In the genomic region with DNA sequence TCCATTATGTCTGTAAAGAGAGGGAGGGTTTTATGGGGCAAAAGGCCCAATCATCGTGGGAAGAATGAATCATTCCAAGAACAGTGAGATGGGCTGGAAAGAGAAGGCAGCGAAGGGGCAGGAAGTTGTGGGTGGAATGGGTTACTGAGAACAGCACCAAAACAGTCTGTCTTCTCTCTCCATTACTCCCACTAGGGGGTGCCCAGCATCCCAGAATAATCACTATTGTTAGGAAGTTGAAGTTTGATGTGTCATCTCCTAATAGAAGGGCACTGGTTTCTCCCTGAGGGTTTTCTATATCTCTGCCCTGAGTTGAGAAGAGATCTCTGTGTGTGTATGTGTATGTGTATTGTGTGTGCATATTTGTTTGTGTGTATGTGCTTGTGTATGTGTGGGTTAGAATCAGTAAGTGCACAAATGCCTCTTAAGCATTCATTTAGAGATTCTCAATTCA, we compare ENCODE assay signal across 8 cellular contexts.
DNase-seq lines count a peak whose midpoint lies in the region; ATAC-seq, FAIRE-seq and TF ChIP-seq lines count a peak whose summit lies in the region.

No MANE protein-coding gene starts in this region.

- H3K4me3 Mint-ChIP-seq in HFFc6: peak overlapping the region; percentile 55
- H3K4me3 Mint-ChIP-seq in activated CD4-positive, alpha-beta T cell treated with anti-CD3 and anti-CD28 coated beads, Interleukin-2, amount 10 ng/mL, durations not matched to agents 7 days and 5 days: no peak overlapping the region

- peak; percentile 76 to 79 for TF ChIP-seq RAD21 in A549 (conservative IDR thresholded peaks at IDR 0.05 in 1 of 2, IDR thresholded peaks at IDR 0.05 in 1 of 2)

- POLR2A ChIA-PET in A549 (lab: Yijun Ruan, JAX): no interaction called here
- POLR2A ChIA-PET in activated CD4-positive, alpha-beta T cell treated with anti-CD3 and anti-CD28 coated beads, Interleukin-2, amount 10 ng/mL, durations not matched to agents 7 days and 5 days (lab: Charles Lee): no interaction called here

- no peaks in the 10 kb centered on the region for H3K36me3 Mint-ChIP-seq in HFFc6 (ENCODE audit: low read depth)
- no peaks in the 10 kb centered on the region for H3K36me3 Mint-ChIP-seq in activated CD4-positive, alpha-beta T cell treated with anti-CD3 and anti-CD28 coated beads, Interleukin-2, amount 10 ng/mL, durations not matched to agents 7 days and 5 days (ENCODE audit: low read depth)

- H2BK12ac ChIP-seq in neuronal stem cell (ENCODE audit: low read length): no peak overlapping the region

- H3K9ac ChIP-seq in neuronal stem cell (ENCODE audit: low read depth, low read length, poor library complexity): no peak overlapping the region

- H3K36me3 ChIP-seq in esophagus muscularis mucosa (no peaks in the 10 kb centered on the region), neuronal stem cell (replicated peaks in 1 of 2; ENCODE audit: control insufficient read depth in 2 of 2, insufficient read depth in 2 of 2, low read length in 2 of 2) (no peaks in the 10 kb centered on the region), tibial nerve (no peaks in the 10 kb centered on the region)

- H3K4me1 Mint-ChIP-seq in HFFc6 (ENCODE audit: low read depth): peaks cover 77% of the 10 kb centered on the region
- peaks cover 19% of the 10 kb centered on the region for H3K4me1 Mint-ChIP-seq in activated CD4-positive, alpha-beta T cell treated with anti-CD3 and anti-CD28 coated beads, Interleukin-2, amount 10 ng/mL, durations not matched to agents 7 days and 5 days

- H4K8ac ChIP-seq in neuronal stem cell (ENCODE audit: low read depth, low read length): no peak overlapping the region

- 20% methylated on average over 2 of the region's 2 CpGs for WGBS in A549 (ENCODE audit: missing lambda C conversion rate)
- 26% methylated on average over 2 of the region's 2 CpGs for WGBS in esophagus muscularis mucosa
- whole genome bisulfite sequencing in neuronal stem cell (ENCODE audit: extremely low coverage in 2 of 2, insufficient read length in 2 of 2, insufficient replicate concordance in 1 of 2), 2 donors: no CpG with 5 or more reads among the region's 2 CpGs
- 2% methylated on average over 2 of the region's 2 CpGs for WGBS in tibial nerve, 2 donors

- TF ChIP-seq CTCF in A549 (IDR thresholded peaks at IDR 0.05) (peak; percentile 64), GM10266 (IDR thresholded peaks at IDR 0.05; ENCODE audit: control insufficient read depth, insufficient read depth, low read depth, missing control alignments) (peak; percentile 54), HFFc6 (IDR thresholded peaks at IDR 0.05) (peak; percentile 90), esophagus muscularis mucosa (IDR thresholded peaks at IDR 0.05) (peak; percentile 42 to 61 (median 45)), tibial nerve (IDR thresholded peaks at IDR 0.05) (peak; percentile 26 to 63 (median 50))

- no peak for FAIRE-seq in A549 (lab: Jason Lieb, UNC)

- DNase-seq in A549 (ENCODE audit: low read depth in 1 of 2, low spot score in 1 of 2) (peak; percentile 74 to 76), GM10266 (ENCODE audit: extremely low spot score) (peak; percentile 52), HFFc6 (peak; percentile 97), MV-4-11 (lab: John Stamatoyannopoulos, UW) (peak; percentile 79), esophagus muscularis mucosa (ENCODE audit: extremely low spot score) (no peak), neuronal stem cell (ENCODE audit: low spot score) (no peak), tibial nerve (ENCODE audit: low spot score in 2 of 2) (peak in 1 of 2 donors; percentile 67)
- DNase-seq in activated CD4-positive, alpha-beta T cell treated with anti-CD3 and anti-CD28 coated beads, Interleukin-2, amount 10 ng/mL, durations not matched to agents 7 days and 5 days: peak; percentile 33

- no peak overlapping the region for H2AK5ac ChIP-seq in neuronal stem cell (ENCODE audit: low read depth, low read length)

- H3K4me1 ChIP-seq in A549 (peaks cover 44% of the 10 kb centered on the region), esophagus muscularis mucosa (peaks cover 62 to 91% (median 89%) of the 10 kb centered on the region in 4 donors), neuronal stem cell (ENCODE audit: control insufficient read depth in 2 of 2, insufficient read depth in 1 of 2, low read depth in 1 of 2, low read length in 2 of 2) (peaks cover 23 to 62% of the 10 kb centered on the region in 2 donors), tibial nerve (peaks cover 0 to 41% (median 28%) of the 10 kb centered on the region in 4 donors)

- TF ChIP-seq POLR2A in A549 (IDR thresholded peaks at IDR 0.05; ENCODE audit: low read length) (no peak), esophagus muscularis mucosa (IDR thresholded peaks at IDR 0.05; ENCODE audit: low read depth) (no peak), tibial nerve (IDR thresholded peaks at IDR 0.05) (no peak)

- H3K9me3 Mint-ChIP-seq in HFFc6: no peaks in the 10 kb centered on the region
- no peaks in the 10 kb centered on the region for H3K9me3 Mint-ChIP-seq in activated CD4-positive, alpha-beta T cell treated with anti-CD3 and anti-CD28 coated beads, Interleukin-2, amount 10 ng/mL, durations not matched to agents 7 days and 5 days

- peak overlapping the region; percentile 40 to 55; a peak in 5 of 6 replicates for H3K27ac ChIP-seq in A549
- H3K27ac ChIP-seq in esophagus muscularis mucosa (replicated peaks in 1 of 4): peak overlapping the region; percentile 70 to 74 (median 74)
- H3K27ac ChIP-seq in neuronal stem cell (replicated peaks; ENCODE audit: low read length): no peak overlapping the region
- H3K27ac ChIP-seq in tibial nerve: peak overlapping the region in 3 of 4 donors; percentile 47 to 82 (median 72)

- intact Hi-C loops in esophagus muscularis mucosa (cut with DNase I): loop anchor here (5.0 kb wide), 2 partner anchors 76 to 184 kb away; a partner anchor contains a TSS

- H2BK5ac ChIP-seq in neuronal stem cell (ENCODE audit: low read length): no peak overlapping the region

- peak; percentile 82 to 92 for ATAC-seq in A549

- H3K23ac ChIP-seq in neuronal stem cell (ENCODE audit: low read depth, low read length, poor library complexity): no peak overlapping the region

- no peaks in the 10 kb centered on the region for H3K79me1 ChIP-seq in neuronal stem cell (ENCODE audit: low read depth, low read length)

- H3K4me2 ChIP-seq in A549 (0 out of 3 replicates have a peak overlapping the region, but pooled peaks have one; percentile 1), neuronal stem cell (ENCODE audit: insufficient read depth, low read length, poor library complexity, severe bottlenecking) (no peak overlapping the region)

- peak overlapping the region; percentile 82 for H3K27ac Mint-ChIP-seq in HFFc6
- H3K27ac Mint-ChIP-seq in activated CD4-positive, alpha-beta T cell treated with anti-CD3 and anti-CD28 coated beads, Interleukin-2, amount 10 ng/mL, durations not matched to agents 7 days and 5 days: no peak overlapping the region

- no peak overlapping the region for H2BK15ac ChIP-seq in neuronal stem cell (ENCODE audit: low read length)

- no peaks in the 10 kb centered on the region for H3K27me3 ChIP-seq in esophagus muscularis mucosa
- H3K27me3 ChIP-seq in neuronal stem cell (ENCODE audit: control insufficient read depth in 3 of 3, insufficient read depth in 3 of 3, low read depth in 1 of 3, low read length in 3 of 3): no peaks in the 10 kb centered on the region
- H3K27me3 ChIP-seq in tibial nerve: no peaks in the 10 kb centered on the region

- H4K91ac ChIP-seq in neuronal stem cell (ENCODE audit: low read depth, low read length, poor library complexity): no peak overlapping the region

- H3K9me3 ChIP-seq in A549 (no peaks in the 10 kb centered on the region), esophagus muscularis mucosa (no peaks in the 10 kb centered on the region), neuronal stem cell (replicated peaks in 1 of 2; ENCODE audit: control insufficient read depth in 2 of 2, insufficient read depth in 1 of 2, low read depth in 1 of 2, low read length in 2 of 2) (peaks cover 0 to 2% of the 10 kb centered on the region in 2 donors), tibial nerve (no peaks in the 10 kb centered on the region)

- CTCF ChIA-PET in A549 (lab: Yijun Ruan, JAX): interaction anchor here (0.8 to 3.5 kb wide), 11 partner anchors 11 to 216 kb away, joined by 3 to 24 read pairs (median 5); no protein-coding TSS in a partner anchor
- CTCF ChIA-PET in activated CD4-positive, alpha-beta T cell treated with anti-CD3 and anti-CD28 coated beads, Interleukin-2, amount 10 ng/mL, durations not matched to agents 7 days and 5 days (lab: Charles Lee): interaction anchor here (1.3 kb wide), 1 partner anchor 19 kb away, joined by 3 read pairs; no protein-coding TSS in a partner anchor

- no peak overlapping the region for H3K18ac ChIP-seq in neuronal stem cell (ENCODE audit: low read length)

- no peak overlapping the region for H3K4ac ChIP-seq in neuronal stem cell (ENCODE audit: low read length)

- no peak overlapping the region for H2BK120ac ChIP-seq in neuronal stem cell (ENCODE audit: low read depth, low read length)

- no peaks in the 10 kb centered on the region for H3K27me3 Mint-ChIP-seq in HFFc6 (ENCODE audit: insufficient read depth)
- peaks cover 3% of the 10 kb centered on the region for H3K27me3 Mint-ChIP-seq in activated CD4-positive, alpha-beta T cell treated with anti-CD3 and anti-CD28 coated beads, Interleukin-2, amount 10 ng/mL, durations not matched to agents 7 days and 5 days

- H3K4me3 ChIP-seq in A549 (no peak overlapping the region), esophagus muscularis mucosa (no peak overlapping the region), neuronal stem cell (ENCODE audit: low read length in 2 of 2) (no peak overlapping the region), tibial nerve (no peak overlapping the region)

- peak overlapping the region; percentile 9 for H2AFZ ChIP-seq in neuronal stem cell (ENCODE audit: low read length)

- H3K14ac ChIP-seq in neuronal stem cell (ENCODE audit: low read length): no peak overlapping the region

- no peak for TF ChIP-seq EP300 in A549 (IDR thresholded peaks at IDR 0.05)
- TF ChIP-seq EP300 in esophagus muscularis mucosa (IDR thresholded peaks at IDR 0.05): no peak
- peak in 1 of 2 donors; percentile 38 for TF ChIP-seq EP300 in tibial nerve (IDR thresholded peaks at IDR 0.05)

TF ChIP-seq in A549, 52 proteins besides CTCF, POLR2A, EP300 and RAD21:
- TF ChIP-seq NPAS2 (CRISPR knock-in tag; IDR thresholded peaks at IDR 0.05; ENCODE audit: borderline replicate concordance) (no peak), JUN (IDR thresholded peaks at IDR 0.05) (no peak), SMC3 (IDR thresholded peaks at IDR 0.05) (peak; percentile 82), TFCP2L1 (CRISPR knock-in tag; IDR thresholded peaks at IDR 0.05) (no peak), FOSL2 (IDR thresholded peaks at IDR 0.05) (no peak), FOSL2 (CRISPR knock-in tag; IDR thresholded peaks at IDR 0.05) (peak; percentile 39; the same call in 1 of the 2 replicates), RCOR1 (IDR thresholded peaks at IDR 0.05; ENCODE audit: low read depth, low read length) (no peak)

Comparison
In these comparisons a context has a peak if more than half of its experiments do, and no peak if none do; other contexts are left out.
1. DNase-seq: peak in A549 (2 of 2), GM10266 (single experiment), HFFc6 (single experiment), MV-4-11 (single experiment) and activated CD4-positive, alpha-beta T cell treated with anti-CD3 and anti-CD28 coated beads, Interleukin-2, amount 10 ng/mL, durations not matched to agents 7 days and 5 days (single experiment); none in esophagus muscularis mucosa (single experiment) and neuronal stem cell (single experiment).
2. Peak in every context shown above with its lines, with median percentiles within 50 percentile points of each other: CTCF ChIP-seq.